In genomic region chr17:80147035-80147939, GRCh38 we compare ENCODE assay signal across 8 cellular contexts.
DNase-seq lines count a peak whose midpoint lies in the region; ATAC-seq and FAIRE-seq lines count a peak whose summit lies in the region.

Gene EIF4A3, minus strand, starts transcription at chr17:80147128. Its CDS starts 167 bp downstream, at chr17:80146961.

- H3K9me3 Mint-ChIP-seq in effector memory CD8-positive, alpha-beta T cell, result peaks cover 0 to 4% of the 10 kb centered on the region in 2 donors

- H3K4me3 Mint-ChIP-seq in effector memory CD8-positive, alpha-beta T cell, result peak within 1 kb of the TSS; percentile 77 to 82

- DNase-seq in COLO668 (lab: John Stamatoyannopoulos, UW; ENCODE audit: unreplicated experiment) (peak; percentile 95), HTR-8/SVneo (ENCODE audit: insufficient read length, low spot score) (peak; percentile 99), NOMO-1 treated with dmso at 0.1 percent for 144 hours (lab: John Stamatoyannopoulos, UW; ENCODE audit: unreplicated experiment) (peak; percentile 96), medulla oblongata (ENCODE audit: extremely low spot score) (peak; percentile 98)
- DNase-seq in activated CD8-positive, alpha-beta memory T cell treated with anti-CD3 and anti-CD28 coated beads for 48 hours (ENCODE audit: low read depth in 2 of 3, low spot score in 2 of 3), result peak; percentile 83 to 94 (median 87)
- peak; percentile 92 to 95 (median 95) for DNase-seq in effector memory CD8-positive, alpha-beta T cell
- peak; percentile 94 for DNase-seq in stimulated activated CD8-positive, alpha-beta memory T cell treated with anti-CD3 and anti-CD28 coated beads, Interleukin-12 subunit alpha, Interleukin-12 subunit beta, amount 100 ng/mL, for 1 hour (ENCODE audit: low read depth)

- peak; percentile 78 for ATAC-seq in GM21360 (IDR thresholded peaks at IDR 0.05; ENCODE audit: unreplicated experiment)
- peak; percentile 93 for ATAC-seq in effector memory CD8-positive, alpha-beta T cell (replicated peaks)

- peaks cover 39% of the 10 kb centered on the region for H3K36me3 Mint-ChIP-seq in effector memory CD8-positive, alpha-beta T cell (ENCODE audit: insufficient read depth)

- FAIRE-seq in HTR-8/SVneo (lab: Jason Lieb, UNC), result peak; percentile 99

- no peaks in the 10 kb centered on the region for H3K27me3 Mint-ChIP-seq in effector memory CD8-positive, alpha-beta T cell

- peak within 1 kb of the TSS; percentile 72 to 78 for H3K27ac Mint-ChIP-seq in effector memory CD8-positive, alpha-beta T cell

- H3K4me1 Mint-ChIP-seq in effector memory CD8-positive, alpha-beta T cell (ENCODE audit: low read depth in 2 of 2), result peaks cover 19 to 30% of the 10 kb centered on the region in 2 donors

Comparison
In these comparisons a context has a peak if more than half of its experiments do, and no peak if none do; other contexts are left out.
1. Peak in every context shown above with its lines: DNase-seq and ATAC-seq.